Comparison of ENCODE assay signal across 25 cellular contexts in genomic region chr3:145333931-145334330, GRCh38.
"Had no signal": no experiment of that assay in that cellular context is flagged by ENCODE, and none has a peak within 500 bp of the region (broad histone marks: within the 10 kb centered on the region; RNA-seq: fewer than 3 reads in every experiment).

No MANE protein-coding gene starts in this region.

- H3K27me3 Mint-ChIP-seq: activated CD4-positive, alpha-beta memory T cell treated with anti-CD3 and anti-CD28 coated beads, Interleukin-2, amount 10 ng/mL, durations not matched to agents 7 days and 5 days; activated CD4-positive, alpha-beta T cell treated with anti-CD3 and anti-CD28 coated beads, Interleukin-2, amount 10 ng/mL, durations not matched to agents 7 days and 5 days; activated T-cell treated with anti-CD3 and anti-CD28 coated beads, Interleukin-2, amount 50 U/mL, for 24 hours; naive B cell; stimulated activated naive CD8-positive, alpha-beta T cell treated with anti-CD3 and anti-CD28 coated beads, Interleukin-15, Interleukin-2, amounts not matched to agents 100 ng/mL and 50 ng/mL, for 24 hours had no signal

- H3K9me3 Mint-ChIP-seq: activated CD4-positive, alpha-beta memory T cell treated with anti-CD3 and anti-CD28 coated beads, Interleukin-2, amount 10 ng/mL, durations not matched to agents 7 days and 5 days; mesothelial cell of epicardium; stimulated activated naive CD8-positive, alpha-beta T cell treated with anti-CD3 and anti-CD28 coated beads, Interleukin-15, Interleukin-2, amounts not matched to agents 100 ng/mL and 50 ng/mL, for 24 hours had no signal

- FAIRE-seq: TTC549 had no signal

- H3K36me3 Mint-ChIP-seq: mesothelial cell of epicardium; naive B cell; stimulated activated effector memory CD8-positive, alpha-beta T cell treated with anti-CD3 and anti-CD28 coated beads, Interleukin-12 subunit alpha, Interleukin-12 subunit beta, amount 100 ng/mL, for 72 hours had no signal

- ATAC-seq: foreskin keratinocyte; heart right ventricle; right lobe of liver; stimulated activated effector memory CD8-positive, alpha-beta T cell treated with anti-CD3 and anti-CD28 coated beads, Interleukin-12 subunit alpha, Interleukin-12 subunit beta, amount 100 ng/mL, for 72 hours had no signal

- H3K27ac Mint-ChIP-seq: activated CD4-positive, alpha-beta memory T cell treated with anti-CD3 and anti-CD28 coated beads, Interleukin-2, amount 10 ng/mL, durations not matched to agents 7 days and 5 days; activated CD4-positive, alpha-beta T cell treated with anti-CD3 and anti-CD28 coated beads, Interleukin-2, amount 10 ng/mL, durations not matched to agents 7 days and 5 days; activated T-cell treated with anti-CD3 and anti-CD28 coated beads, Interleukin-2, amount 50 U/mL, for 24 hours; mesothelial cell of epicardium; naive B cell; nephron progenitor cell; stimulated activated effector memory CD8-positive, alpha-beta T cell treated with anti-CD3 and anti-CD28 coated beads, Interleukin-12 subunit alpha, Interleukin-12 subunit beta, amount 100 ng/mL, for 72 hours; stimulated activated naive CD8-positive, alpha-beta T cell treated with anti-CD3 and anti-CD28 coated beads, Interleukin-15, Interleukin-2, amounts not matched to agents 100 ng/mL and 50 ng/mL, for 24 hours had no signal

- H3K27ac ChIP-seq: esophagus muscularis mucosa, foreskin keratinocyte, heart right ventricle, neutrophil, right lobe of liver, skin epidermis, upper lobe of left lung, WERI-Rb-1 had no signal

- H3K9me3 ChIP-seq: esophagus muscularis mucosa, heart right ventricle, neutrophil, right lobe of liver, upper lobe of left lung had no signal

- H3K4me3 Mint-ChIP-seq: activated CD4-positive, alpha-beta memory T cell treated with anti-CD3 and anti-CD28 coated beads, Interleukin-2, amount 10 ng/mL, durations not matched to agents 7 days and 5 days; activated CD4-positive, alpha-beta T cell treated with anti-CD3 and anti-CD28 coated beads, Interleukin-2, amount 10 ng/mL, durations not matched to agents 7 days and 5 days; activated T-cell treated with anti-CD3 and anti-CD28 coated beads, Interleukin-2, amount 50 U/mL, for 24 hours; mesothelial cell of epicardium; naive B cell; nephron progenitor cell; stimulated activated effector memory CD8-positive, alpha-beta T cell treated with anti-CD3 and anti-CD28 coated beads, Interleukin-12 subunit alpha, Interleukin-12 subunit beta, amount 100 ng/mL, for 72 hours; stimulated activated naive CD8-positive, alpha-beta T cell treated with anti-CD3 and anti-CD28 coated beads, Interleukin-15, Interleukin-2, amounts not matched to agents 100 ng/mL and 50 ng/mL, for 24 hours had no signal

- H3K4me1 ChIP-seq: esophagus muscularis mucosa, foreskin keratinocyte, heart right ventricle, right lobe of liver, upper lobe of left lung had no signal

- DNase-seq: activated CD4-positive, alpha-beta memory T cell treated with anti-CD3 and anti-CD28 coated beads, Interleukin-2, amount 10 ng/mL, durations not matched to agents 7 days and 5 days; activated CD4-positive, alpha-beta T cell treated with anti-CD3 and anti-CD28 coated beads, Interleukin-2, amount 10 ng/mL, durations not matched to agents 7 days and 5 days; activated CD4-positive, CD25-positive, alpha-beta regulatory T cell treated with anti-CD3 and anti-CD28 coated beads, Interleukin-2, amount 50 U/mL, for 72 hours; activated CD8-positive, alpha-beta memory T cell treated with anti-CD3 and anti-CD28 coated beads, Interleukin-2, amount 50 U/mL, for 48 hours; activated gamma-delta T cell treated with Interleukin-2 at 50 U/mL for 16 hours; activated naive CD4-positive, alpha-beta T cell treated with anti-CD3 and anti-CD28 coated beads, Interleukin-2, amount 50 U/mL, for 16 hours; activated T-cell treated with anti-CD3 and anti-CD28 coated beads, Interleukin-2, amount 50 U/mL, for 24 hours; amygdala; caudate nucleus; foreskin keratinocyte; heart right ventricle; naive B cell; nephron progenitor cell; stimulated activated CD4-positive, alpha-beta T cell treated with anti-CD3 and anti-CD28 coated beads, Interleukin-12 subunit alpha, Interleukin-12 subunit beta, amount 100 ng/mL, for 4 hours; stimulated activated CD4-positive, alpha-beta T cell treated with anti-CD3 and anti-CD28 coated beads, Interleukin-4, amount 100 ng/mL, for 24 hours; WERI-Rb-1 had no signal

- H3K4me1 Mint-ChIP-seq: activated CD4-positive, alpha-beta memory T cell treated with anti-CD3 and anti-CD28 coated beads, Interleukin-2, amount 10 ng/mL, durations not matched to agents 7 days and 5 days; activated CD4-positive, alpha-beta T cell treated with anti-CD3 and anti-CD28 coated beads, Interleukin-2, amount 10 ng/mL, durations not matched to agents 7 days and 5 days; mesothelial cell of epicardium; naive B cell; nephron progenitor cell; stimulated activated effector memory CD8-positive, alpha-beta T cell treated with anti-CD3 and anti-CD28 coated beads, Interleukin-12 subunit alpha, Interleukin-12 subunit beta, amount 100 ng/mL, for 72 hours had no signal

- H3K36me3 ChIP-seq: esophagus muscularis mucosa, heart right ventricle, neutrophil, right lobe of liver, upper lobe of left lung, WERI-Rb-1 had no signal

- H3K27me3 ChIP-seq: esophagus muscularis mucosa, foreskin keratinocyte, heart right ventricle, neutrophil, right lobe of liver, upper lobe of left lung had no signal

- H3K4me3 ChIP-seq: esophagus muscularis mucosa, heart right ventricle, right lobe of liver, skin epidermis, upper lobe of left lung had no signal
